22 cellular contexts compared by ENCODE assay signal in genomic region chr1:62196091-62196690, GRCh38. TPM values are rescaled to one million over a fixed set of nuclear protein-coding genes. Genes with fewer than 3 reads are reported as not detected.
DNase-seq lines count a peak whose midpoint lies in the region; ATAC-seq and TF ChIP-seq lines count a peak whose summit lies in the region.
"Had no signal": no experiment of that assay in that cellular context is flagged by ENCODE, and none has a peak within 500 bp of the region (broad histone marks: within the 10 kb centered on the region; RNA-seq: fewer than 3 reads in every experiment).

No MANE protein-coding gene starts in this region.

- H3K4me1 Mint-ChIP-seq in activated naive CD8-positive, alpha-beta T cell (ENCODE audit: low read depth), result peaks cover 11% of the 10 kb centered on the region
- peaks cover 9% of the 10 kb centered on the region for H3K4me1 Mint-ChIP-seq in activated naive CD8-positive, alpha-beta T cell treated with anti-CD3 and anti-CD28 coated beads, Interleukin-2, amount 50 U/mL, for 24 hours
- H3K4me1 Mint-ChIP-seq in endodermal cell, result peaks cover 40% of the 10 kb centered on the region
- H3K4me1 Mint-ChIP-seq in memory B cell, result no peaks in the 10 kb centered on the region
- peaks cover 22% of the 10 kb centered on the region for H3K4me1 Mint-ChIP-seq in stimulated activated naive CD8-positive, alpha-beta T cell treated with anti-CD3 and anti-CD28 coated beads, Interleukin-15, amount 100 ng/mL, for 72 hours
- H3K4me1 Mint-ChIP-seq: IgD-negative memory B cell had no signal

- no peak for TF ChIP-seq CTCF in endodermal cell (conservative IDR thresholded peaks at IDR 0.05)

- H3K27me3 ChIP-seq in endodermal cell (ENCODE audit: control insufficient read depth, insufficient read depth, low read length, poor library complexity, severe bottlenecking), result no peaks in the 10 kb centered on the region

- H3K4me3 ChIP-seq in endodermal cell (ENCODE audit: low read length), result peak overlapping the region; percentile 93
- H3K4me3 ChIP-seq: stomach had no signal

- H3K9me3 Mint-ChIP-seq in activated naive CD8-positive, alpha-beta T cell (ENCODE audit: low read depth), result no peaks in the 10 kb centered on the region
- peaks cover 4% of the 10 kb centered on the region for H3K9me3 Mint-ChIP-seq in activated naive CD8-positive, alpha-beta T cell treated with anti-CD3 and anti-CD28 coated beads, Interleukin-2, amount 50 U/mL, for 24 hours
- H3K9me3 Mint-ChIP-seq in endodermal cell (no peaks in the 10 kb centered on the region), memory B cell (peaks cover 2% of the 10 kb centered on the region)
- peaks cover 0 to 5% of the 10 kb centered on the region in 2 donors for H3K9me3 Mint-ChIP-seq in stimulated activated naive CD8-positive, alpha-beta T cell treated with anti-CD3 and anti-CD28 coated beads, Interleukin-15, amount 100 ng/mL, for 72 hours

- H3K4me1 ChIP-seq in endodermal cell (ENCODE audit: control insufficient read depth, insufficient read depth, low read length), result no peaks in the 10 kb centered on the region

- peaks cover 33% of the 10 kb centered on the region for H3K36me3 ChIP-seq in endodermal cell (ENCODE audit: control insufficient read depth, insufficient read depth, low read length)
- H3K36me3 ChIP-seq: stomach, upper lobe of left lung had no signal

- 7 to 22% methylated on average over 10 to 17 of the region's 17 CpGs for WGBS in endodermal cell (ENCODE audit: insufficient coverage in 1 of 2, insufficient read length in 1 of 2), 2 experiments

- H3K36me3 Mint-ChIP-seq in activated naive CD8-positive, alpha-beta T cell, result no peaks in the 10 kb centered on the region
- no peaks in the 10 kb centered on the region for H3K36me3 Mint-ChIP-seq in activated naive CD8-positive, alpha-beta T cell treated with anti-CD3 and anti-CD28 coated beads, Interleukin-2, amount 50 U/mL, for 24 hours (ENCODE audit: low read depth)
- H3K36me3 Mint-ChIP-seq in endodermal cell (ENCODE audit: low read depth) (peaks cover 35% of the 10 kb centered on the region), memory B cell (peaks cover 2% of the 10 kb centered on the region)
- H3K36me3 Mint-ChIP-seq: IgD-negative memory B cell had no signal

- no peak overlapping the region for H3K27ac Mint-ChIP-seq in activated naive CD8-positive, alpha-beta T cell
- no peak overlapping the region for H3K27ac Mint-ChIP-seq in activated naive CD8-positive, alpha-beta T cell treated with anti-CD3 and anti-CD28 coated beads, Interleukin-2, amount 50 U/mL, for 24 hours
- H3K27ac Mint-ChIP-seq in endodermal cell, result peak overlapping the region; percentile 99
- no peak overlapping the region for H3K27ac Mint-ChIP-seq in memory B cell
- H3K27ac Mint-ChIP-seq in stimulated activated naive CD8-positive, alpha-beta T cell treated with anti-CD3 and anti-CD28 coated beads, Interleukin-15, amount 100 ng/mL, for 72 hours, result peak overlapping the region in 1 of 2 donors; percentile 42
- H3K27ac Mint-ChIP-seq: IgD-negative memory B cell had no signal

- H3K27ac ChIP-seq in endodermal cell (ENCODE audit: low read depth, low read length), result no peak overlapping the region
- H3K27ac ChIP-seq: stomach, upper lobe of left lung had no signal

- no peak for DNase-seq in activated naive CD8-positive, alpha-beta T cell treated with anti-CD3 and anti-CD28 coated beads, Interleukin-2, amount 50 U/mL, for 24 hours
- peak; percentile 62 for DNase-seq in endodermal cell
- no peak for DNase-seq in memory B cell (ENCODE audit: low spot score in 2 of 2)
- DNase-seq in stimulated activated naive CD8-positive, alpha-beta T cell treated with anti-CD3 and anti-CD28 coated beads, Interleukin-15, amount 100 ng/mL, for 72 hours, result no peak
- no peak for DNase-seq in NK-92 (lab: John Stamatoyannopoulos, UW; ENCODE audit: unreplicated experiment)
- no peak for DNase-seq in HPDE6-E6E7 (ENCODE audit: extremely low spot score)
- DNase-seq: activated effector memory CD4-positive, alpha-beta T cell treated with Interleukin-2 at 50 U/mL for 16 hours; NCI-H1417; NCI-H2107; NCI-H524; nucleus accumbens; stimulated activated CD4-positive, alpha-beta T cell treated with anti-CD3 and anti-CD28 coated beads, Interleukin-4, amount 100 ng/mL, for 1 hour; stomach; T-helper 2 cell; upper lobe of left lung had no signal

- ATAC-seq in activated naive CD8-positive, alpha-beta T cell treated with anti-CD3 and anti-CD28 coated beads, Interleukin-2, amount 50 U/mL, for 24 hours, result no peak
- ATAC-seq in memory B cell (ENCODE audit: low read depth), result no peak
- no peak for ATAC-seq in stimulated activated naive CD8-positive, alpha-beta T cell treated with anti-CD3 and anti-CD28 coated beads, Interleukin-15, amount 100 ng/mL, for 72 hours
- ATAC-seq in GM19397 (IDR thresholded peaks at IDR 0.05; ENCODE audit: unreplicated experiment), result no peak

- peak overlapping the region; percentile 43 for H3K4me3 Mint-ChIP-seq in activated naive CD8-positive, alpha-beta T cell
- H3K4me3 Mint-ChIP-seq in activated naive CD8-positive, alpha-beta T cell treated with anti-CD3 and anti-CD28 coated beads, Interleukin-2, amount 50 U/mL, for 24 hours, result no peak overlapping the region
- H3K4me3 Mint-ChIP-seq in endodermal cell (peak overlapping the region; percentile 100), memory B cell (peak overlapping the region; percentile 4)
- peak overlapping the region; percentile 15 to 34 for H3K4me3 Mint-ChIP-seq in stimulated activated naive CD8-positive, alpha-beta T cell treated with anti-CD3 and anti-CD28 coated beads, Interleukin-15, amount 100 ng/mL, for 72 hours

- H3K27me3 Mint-ChIP-seq in activated naive CD8-positive, alpha-beta T cell, result peaks cover 19% of the 10 kb centered on the region
- peaks cover 43% of the 10 kb centered on the region for H3K27me3 Mint-ChIP-seq in activated naive CD8-positive, alpha-beta T cell treated with anti-CD3 and anti-CD28 coated beads, Interleukin-2, amount 50 U/mL, for 24 hours
- H3K27me3 Mint-ChIP-seq in endodermal cell (ENCODE audit: insufficient read depth) (no peaks in the 10 kb centered on the region), memory B cell (peaks cover 13% of the 10 kb centered on the region)
- H3K27me3 Mint-ChIP-seq in stimulated activated naive CD8-positive, alpha-beta T cell treated with anti-CD3 and anti-CD28 coated beads, Interleukin-15, amount 100 ng/mL, for 72 hours, result peaks cover 63% of the 10 kb centered on the region

- peak overlapping the region; percentile 99 for H3K9ac ChIP-seq in endodermal cell (ENCODE audit: extremely low read depth, low read length, poor library complexity, severe bottlenecking)

- no peaks in the 10 kb centered on the region for H3K9me3 ChIP-seq in endodermal cell (ENCODE audit: control insufficient read depth, low read length)
- H3K9me3 ChIP-seq: stomach, upper lobe of left lung had no signal

RNA-seq across cellular contexts. Expression of gene L1TD1, which starts 1.5 kb away (rescaled TPM):
- 100 to 1,000 TPM in 1 of 2 donors, 10 to 100 TPM in 1; 66.7 to 200 TPM for total RNA-seq in endodermal cell
- polyA plus RNA-seq in endodermal cell (2013, experiment 1 of 2), result 29.5 TPM
- 26.1 TPM for polyA plus RNA-seq in endodermal cell (2013, experiment 2 of 2)
- total RNA-seq: glomerular endothelial cell, M059J, RPMI7951 had no signal
- polyA plus RNA-seq: fibroblast of lung had no signal
